ENCODE assay signal across 1 cellular context in the genomic region with DNA sequence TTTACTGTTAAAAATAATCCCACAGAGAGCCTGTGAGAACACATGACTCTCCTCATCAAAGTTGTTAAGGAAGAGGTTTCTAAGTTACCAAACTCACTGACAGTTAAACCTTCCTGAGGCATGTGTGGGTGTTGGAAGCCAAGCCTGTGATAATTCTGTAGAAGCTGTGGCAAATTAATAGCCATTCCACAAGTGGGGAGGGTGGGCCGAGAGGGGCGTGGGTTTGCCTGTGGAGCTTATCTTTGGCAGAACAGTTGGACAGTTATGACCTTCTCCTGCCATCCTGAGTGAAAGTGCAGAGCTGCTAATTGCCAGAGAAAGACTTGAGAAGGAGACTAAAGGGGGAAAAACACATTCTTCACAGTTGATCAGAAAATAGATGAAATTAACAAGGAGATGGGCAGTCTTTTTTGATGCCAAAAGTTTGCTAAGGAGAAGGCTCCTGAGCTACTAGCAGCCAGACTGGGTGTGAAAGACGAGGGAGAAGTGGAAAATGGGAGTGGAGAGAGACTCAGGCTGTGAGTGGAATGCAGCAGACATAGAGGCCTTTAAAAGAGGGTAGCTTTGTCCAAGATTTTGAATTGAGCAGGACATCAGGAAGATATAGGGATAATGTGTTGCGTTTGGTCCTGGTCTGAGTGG.
TF ChIP-seq lines count a peak whose summit lies in the region.

No MANE protein-coding gene starts in this region.

TF ChIP-seq in HEK293, 187 proteins besides CTCF, POLR2A, EP300 and RAD21 (continued from another document):
- TF ChIP-seq, protein P1, sequence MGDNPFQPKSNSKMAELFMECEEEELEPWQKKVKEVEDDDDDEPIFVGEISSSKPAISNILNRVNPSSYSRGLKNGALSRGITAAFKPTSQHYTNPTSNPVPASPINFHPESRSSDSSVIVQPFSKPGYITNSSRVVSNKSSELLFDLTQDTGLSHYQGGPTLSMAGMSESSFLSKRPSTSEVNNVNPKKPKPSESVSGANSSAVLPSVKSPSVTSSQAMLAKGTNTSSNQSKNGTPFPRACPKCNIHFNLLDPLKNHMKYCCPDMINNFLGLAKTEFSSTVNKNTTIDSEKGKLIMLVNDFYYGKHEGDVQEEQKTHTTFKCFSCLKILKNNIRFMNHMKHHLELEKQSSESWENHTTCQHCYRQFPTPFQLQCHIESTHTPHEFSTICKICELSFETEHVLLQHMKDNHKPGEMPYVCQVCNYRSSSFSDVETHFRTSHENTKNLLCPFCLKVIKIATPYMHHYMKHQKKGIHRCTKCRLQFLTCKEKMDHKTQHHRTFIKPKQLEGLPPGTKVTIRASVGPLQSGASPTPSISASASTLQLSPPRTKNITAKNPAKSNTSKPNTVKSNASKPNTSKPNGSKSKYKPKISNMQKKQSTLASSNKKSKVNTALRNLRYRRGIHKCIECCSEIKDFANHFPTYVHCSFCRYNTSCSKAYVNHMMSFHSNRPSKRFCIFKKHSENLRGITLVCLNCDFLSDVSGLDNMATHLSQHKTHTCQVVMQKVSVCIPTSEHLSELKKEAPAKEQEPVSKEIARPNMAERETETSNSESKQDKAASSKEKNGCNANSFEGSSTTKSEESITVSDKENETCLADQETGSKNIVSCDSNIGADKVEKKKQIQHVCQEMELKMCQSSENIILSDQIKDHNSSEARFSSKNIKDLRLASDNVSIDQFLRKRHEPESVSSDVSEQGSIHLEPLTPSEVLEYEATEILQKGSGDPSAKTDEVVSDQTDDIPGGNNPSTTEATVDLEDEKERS (tag by site-specific recombination; IDR thresholded peaks at IDR 0.05): no peak
- TF ChIP-seq YY2 (tag by site-specific recombination; IDR thresholded peaks at IDR 0.05): no peak
- no peak for TF ChIP-seq WT1 (tag by site-specific recombination; IDR thresholded peaks at IDR 0.05)
- no peak for TF ChIP-seq ZNF23 (tag by site-specific recombination; IDR thresholded peaks at IDR 0.05; ENCODE audit: borderline replicate concordance)
- TF ChIP-seq ZNF114 (tag by site-specific recombination; IDR thresholded peaks at IDR 0.05): no peak
- peak; percentile 73 for TF ChIP-seq EGR2 (tag by site-specific recombination; IDR thresholded peaks at IDR 0.05; ENCODE audit: low read depth)
- no peak for TF ChIP-seq ZNF791 (tag by site-specific recombination; IDR thresholded peaks at IDR 0.05)
